In the genomic region with DNA sequence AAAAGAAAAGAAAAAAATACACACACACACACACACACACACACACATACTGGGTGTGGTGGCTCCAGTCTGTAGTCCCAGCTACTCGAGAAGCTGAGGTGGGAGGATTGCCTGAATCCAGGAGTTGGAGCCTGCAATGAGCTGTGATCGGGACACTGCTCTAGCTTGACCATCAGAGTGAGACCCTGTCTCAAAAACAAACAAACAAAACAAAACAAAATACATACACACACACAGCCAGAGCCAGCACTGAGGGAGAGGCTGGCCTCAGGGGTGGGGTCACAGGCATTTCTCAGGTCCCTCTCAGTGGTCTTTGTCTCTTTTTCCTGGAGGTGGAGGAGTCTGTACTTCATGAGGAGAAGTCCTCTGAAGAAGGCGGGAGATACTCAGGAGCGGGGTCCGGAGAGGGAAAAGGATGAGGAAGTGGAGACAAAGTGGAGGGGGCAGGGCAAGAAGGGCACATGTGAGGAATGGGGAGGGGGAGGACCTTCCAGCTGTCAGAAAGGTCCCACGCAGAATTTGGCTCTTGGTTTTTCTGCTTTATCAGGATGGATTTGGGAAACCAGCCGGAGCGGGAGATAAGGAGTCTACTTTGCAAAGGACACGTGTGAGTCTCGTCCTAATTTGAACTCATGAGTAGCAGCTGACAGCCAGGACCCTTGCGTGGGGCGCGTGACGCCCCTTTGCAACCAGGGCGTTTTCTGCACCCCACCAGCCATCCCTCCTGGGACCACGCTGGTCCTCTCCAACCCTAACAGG, we compare ENCODE assay signal across 2 cellular contexts.
TF ChIP-seq lines count a peak whose summit lies in the region.

No MANE protein-coding gene starts in this region.

TF ChIP-seq in IMR-90, 13 proteins besides CTCF, POLR2A, EP300 and RAD21:
- TF ChIP-seq, protein P1, sequence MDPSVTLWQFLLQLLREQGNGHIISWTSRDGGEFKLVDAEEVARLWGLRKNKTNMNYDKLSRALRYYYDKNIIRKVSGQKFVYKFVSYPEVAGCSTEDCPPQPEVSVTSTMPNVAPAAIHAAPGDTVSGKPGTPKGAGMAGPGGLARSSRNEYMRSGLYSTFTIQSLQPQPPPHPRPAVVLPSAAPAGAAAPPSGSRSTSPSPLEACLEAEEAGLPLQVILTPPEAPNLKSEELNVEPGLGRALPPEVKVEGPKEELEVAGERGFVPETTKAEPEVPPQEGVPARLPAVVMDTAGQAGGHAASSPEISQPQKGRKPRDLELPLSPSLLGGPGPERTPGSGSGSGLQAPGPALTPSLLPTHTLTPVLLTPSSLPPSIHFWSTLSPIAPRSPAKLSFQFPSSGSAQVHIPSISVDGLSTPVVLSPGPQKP (IDR thresholded peaks at IDR 0.05; ENCODE audit: borderline replicate concordance, low read depth, low read length), result no peak
- TF ChIP-seq SMC3 (IDR thresholded peaks at IDR 0.05; ENCODE audit: low read depth, low read length) (no peak), MAZ (IDR thresholded peaks at IDR 0.05; ENCODE audit: borderline replicate concordance, low read depth, low read length) (no peak), FOS (IDR thresholded peaks at IDR 0.05; ENCODE audit: low read depth, low read length) (no peak), CEBPB (IDR thresholded peaks at IDR 0.05; ENCODE audit: low read depth, low read length) (no peak), RCOR1 (IDR thresholded peaks at IDR 0.05; ENCODE audit: insufficient replicate concordance, low read length) (no peak), MAFK (IDR thresholded peaks at IDR 0.05; ENCODE audit: low read depth, low read length) (no peak), CHD1 (IDR thresholded peaks at IDR 0.05; ENCODE audit: low read depth, low read length) (no peak), MXI1 (IDR thresholded peaks at IDR 0.05; ENCODE audit: borderline replicate concordance, low read depth, low read length) (no peak), BHLHE40 (IDR thresholded peaks at IDR 0.05; ENCODE audit: low read depth, low read length) (no peak), RFX5 (IDR thresholded peaks at IDR 0.05; ENCODE audit: low read depth, low read length) (no peak), NFE2L2 (IDR thresholded peaks at IDR 0.05; ENCODE audit: low read depth, low read length) (no peak)
- TF ChIP-seq, protein P2, sequence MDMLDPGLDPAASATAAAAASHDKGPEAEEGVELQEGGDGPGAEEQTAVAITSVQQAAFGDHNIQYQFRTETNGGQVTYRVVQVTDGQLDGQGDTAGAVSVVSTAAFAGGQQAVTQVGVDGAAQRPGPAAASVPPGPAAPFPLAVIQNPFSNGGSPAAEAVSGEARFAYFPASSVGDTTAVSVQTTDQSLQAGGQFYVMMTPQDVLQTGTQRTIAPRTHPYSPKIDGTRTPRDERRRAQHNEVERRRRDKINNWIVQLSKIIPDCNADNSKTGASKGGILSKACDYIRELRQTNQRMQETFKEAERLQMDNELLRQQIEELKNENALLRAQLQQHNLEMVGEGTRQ (IDR thresholded peaks at IDR 0.05; ENCODE audit: low read depth, low read length), result no peak

TF ChIP-seq in K562, 482 proteins besides CTCF, POLR2A, EP300 and RAD21 (continues in another document):
- peak; percentile 83 to 92 for TF ChIP-seq MNT (conservative IDR thresholded peaks at IDR 0.05)
- TF ChIP-seq RBFOX2 (IDR thresholded peaks at IDR 0.05; ENCODE audit: low read depth, low read length), result no peak
- no peak for TF ChIP-seq PHF21A (IDR thresholded peaks at IDR 0.05; ENCODE audit: borderline replicate concordance, low read depth)
- TF ChIP-seq FOXJ2 (tag; IDR thresholded peaks at IDR 0.05), result no peak
- TF ChIP-seq YY1 (IDR thresholded peaks at IDR 0.05; ENCODE audit: borderline replicate concordance in 1 of 3, control insufficient read depth in 1 of 3, extremely low read depth in 1 of 3, insufficient read depth in 3 of 3, insufficient read length in 1 of 3, insufficient replicate concordance in 2 of 3, low read depth in 1 of 3, low read length in 2 of 3), result no peak
- TF ChIP-seq ZNF24 (IDR thresholded peaks at IDR 0.05), result no peak
- TF ChIP-seq PPARD (CRISPR knock-in tag; IDR thresholded peaks at IDR 0.05), result no peak
- 0 out of 2 replicates have a peak, but pooled peaks have one; percentile 57 for TF ChIP-seq GATAD2A (IDR thresholded peaks at IDR 0.05)
- no peak for TF ChIP-seq ZNF766 (CRISPR knock-in tag; conservative IDR thresholded peaks at IDR 0.05)
- TF ChIP-seq, protein P3, sequence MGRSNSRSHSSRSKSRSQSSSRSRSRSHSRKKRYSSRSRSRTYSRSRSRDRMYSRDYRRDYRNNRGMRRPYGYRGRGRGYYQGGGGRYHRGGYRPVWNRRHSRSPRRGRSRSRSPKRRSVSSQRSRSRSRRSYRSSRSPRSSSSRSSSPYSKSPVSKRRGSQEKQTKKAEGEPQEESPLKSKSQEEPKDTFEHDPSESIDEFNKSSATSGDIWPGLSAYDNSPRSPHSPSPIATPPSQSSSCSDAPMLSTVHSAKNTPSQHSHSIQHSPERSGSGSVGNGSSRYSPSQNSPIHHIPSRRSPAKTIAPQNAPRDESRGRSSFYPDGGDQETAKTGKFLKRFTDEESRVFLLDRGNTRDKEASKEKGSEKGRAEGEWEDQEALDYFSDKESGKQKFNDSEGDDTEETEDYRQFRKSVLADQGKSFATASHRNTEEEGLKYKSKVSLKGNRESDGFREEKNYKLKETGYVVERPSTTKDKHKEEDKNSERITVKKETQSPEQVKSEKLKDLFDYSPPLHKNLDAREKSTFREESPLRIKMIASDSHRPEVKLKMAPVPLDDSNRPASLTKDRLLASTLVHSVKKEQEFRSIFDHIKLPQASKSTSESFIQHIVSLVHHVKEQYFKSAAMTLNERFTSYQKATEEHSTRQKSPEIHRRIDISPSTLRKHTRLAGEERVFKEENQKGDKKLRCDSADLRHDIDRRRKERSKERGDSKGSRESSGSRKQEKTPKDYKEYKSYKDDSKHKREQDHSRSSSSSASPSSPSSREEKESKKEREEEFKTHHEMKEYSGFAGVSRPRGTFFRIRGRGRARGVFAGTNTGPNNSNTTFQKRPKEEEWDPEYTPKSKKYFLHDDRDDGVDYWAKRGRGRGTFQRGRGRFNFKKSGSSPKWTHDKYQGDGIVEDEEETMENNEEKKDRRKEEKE (IDR thresholded peaks at IDR 0.05; ENCODE audit: borderline replicate concordance in 1 of 2, control insufficient read depth in 1 of 2, low read depth in 2 of 2, low read length in 1 of 2), result no peak
- TF ChIP-seq PTBP1 (IDR thresholded peaks at IDR 0.05; ENCODE audit: low read depth, low read length), result no peak
- TF ChIP-seq, protein P4, sequence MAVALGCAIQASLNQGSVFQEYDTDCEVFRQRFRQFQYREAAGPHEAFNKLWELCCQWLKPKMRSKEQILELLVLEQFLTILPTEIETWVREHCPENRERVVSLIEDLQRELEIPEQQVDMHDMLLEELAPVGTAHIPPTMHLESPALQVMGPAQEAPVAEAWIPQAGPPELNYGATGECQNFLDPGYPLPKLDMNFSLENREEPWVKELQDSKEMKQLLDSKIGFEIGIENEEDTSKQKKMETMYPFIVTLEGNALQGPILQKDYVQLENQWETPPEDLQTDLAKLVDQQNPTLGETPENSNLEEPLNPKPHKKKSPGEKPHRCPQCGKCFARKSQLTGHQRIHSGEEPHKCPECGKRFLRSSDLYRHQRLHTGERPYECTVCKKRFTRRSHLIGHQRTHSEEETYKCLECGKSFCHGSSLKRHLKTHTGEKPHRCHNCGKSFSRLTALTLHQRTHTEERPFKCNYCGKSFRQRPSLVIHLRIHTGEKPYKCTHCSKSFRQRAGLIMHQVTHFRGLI (CRISPR knock-in tag; IDR thresholded peaks at IDR 0.05), result no peak
- TF ChIP-seq ZFP1 (CRISPR knock-in tag; IDR thresholded peaks at IDR 0.05), result no peak
- TF ChIP-seq TAL1 (IDR thresholded peaks at IDR 0.05), result peak; percentile 69
- TF ChIP-seq, protein P5, sequence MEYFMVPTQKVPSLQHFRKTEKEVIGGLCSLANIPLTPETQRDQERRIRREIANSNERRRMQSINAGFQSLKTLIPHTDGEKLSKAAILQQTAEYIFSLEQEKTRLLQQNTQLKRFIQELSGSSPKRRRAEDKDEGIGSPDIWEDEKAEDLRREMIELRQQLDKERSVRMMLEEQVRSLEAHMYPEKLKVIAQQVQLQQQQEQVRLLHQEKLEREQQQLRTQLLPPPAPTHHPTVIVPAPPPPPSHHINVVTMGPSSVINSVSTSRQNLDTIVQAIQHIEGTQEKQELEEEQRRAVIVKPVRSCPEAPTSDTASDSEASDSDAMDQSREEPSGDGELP (CRISPR knock-in tag; IDR thresholded peaks at IDR 0.05; ENCODE audit: borderline replicate concordance), result peak; percentile 68; the same call in 1 of the 2 replicates
- TF ChIP-seq, protein P6, sequence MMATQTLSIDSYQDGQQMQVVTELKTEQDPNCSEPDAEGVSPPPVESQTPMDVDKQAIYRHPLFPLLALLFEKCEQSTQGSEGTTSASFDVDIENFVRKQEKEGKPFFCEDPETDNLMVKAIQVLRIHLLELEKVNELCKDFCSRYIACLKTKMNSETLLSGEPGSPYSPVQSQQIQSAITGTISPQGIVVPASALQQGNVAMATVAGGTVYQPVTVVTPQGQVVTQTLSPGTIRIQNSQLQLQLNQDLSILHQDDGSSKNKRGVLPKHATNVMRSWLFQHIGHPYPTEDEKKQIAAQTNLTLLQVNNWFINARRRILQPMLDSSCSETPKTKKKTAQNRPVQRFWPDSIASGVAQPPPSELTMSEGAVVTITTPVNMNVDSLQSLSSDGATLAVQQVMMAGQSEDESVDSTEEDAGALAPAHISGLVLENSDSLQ (IDR thresholded peaks at IDR 0.05), result peak; percentile 50; the same call in 1 of the 2 replicates
- no peak for TF ChIP-seq KDM5B (IDR thresholded peaks at IDR 0.05; ENCODE audit: insufficient replicate concordance, low read depth, low read length)
- no peak for TF ChIP-seq ZNF23 (CRISPR knock-in tag; IDR thresholded peaks at IDR 0.05)
- TF ChIP-seq HNRNPL (IDR thresholded peaks at IDR 0.05; ENCODE audit: low read depth, low read length), result no peak
- TF ChIP-seq ZNF707 (CRISPR knock-in tag; conservative IDR thresholded peaks at IDR 0.05), result no peak
- TF ChIP-seq SMARCE1 (IDR thresholded peaks at IDR 0.05), result peak; percentile 73
- TF ChIP-seq, protein P7, sequence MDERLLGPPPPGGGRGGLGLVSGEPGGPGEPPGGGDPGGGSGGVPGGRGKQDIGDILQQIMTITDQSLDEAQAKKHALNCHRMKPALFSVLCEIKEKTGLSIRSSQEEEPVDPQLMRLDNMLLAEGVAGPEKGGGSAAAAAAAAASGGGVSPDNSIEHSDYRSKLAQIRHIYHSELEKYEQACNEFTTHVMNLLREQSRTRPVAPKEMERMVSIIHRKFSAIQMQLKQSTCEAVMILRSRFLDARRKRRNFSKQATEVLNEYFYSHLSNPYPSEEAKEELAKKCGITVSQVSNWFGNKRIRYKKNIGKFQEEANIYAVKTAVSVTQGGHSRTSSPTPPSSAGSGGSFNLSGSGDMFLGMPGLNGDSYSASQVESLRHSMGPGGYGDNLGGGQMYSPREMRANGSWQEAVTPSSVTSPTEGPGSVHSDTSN (CRISPR knock-in tag; IDR thresholded peaks at IDR 0.05; ENCODE audit: low read depth), result no peak
- TF ChIP-seq, protein P7 (tag; conservative IDR thresholded peaks at IDR 0.05; ENCODE audit: low read depth), result no peak
- peak in 1 of 2 experiments; percentile 80; a peak in 2 of 4 replicates for TF ChIP-seq HDAC1 (IDR thresholded peaks at IDR 0.05)
- no peak for TF ChIP-seq HEY1 (CRISPR knock-in tag; IDR thresholded peaks at IDR 0.05; ENCODE audit: borderline replicate concordance)
- TF ChIP-seq, protein P8, sequence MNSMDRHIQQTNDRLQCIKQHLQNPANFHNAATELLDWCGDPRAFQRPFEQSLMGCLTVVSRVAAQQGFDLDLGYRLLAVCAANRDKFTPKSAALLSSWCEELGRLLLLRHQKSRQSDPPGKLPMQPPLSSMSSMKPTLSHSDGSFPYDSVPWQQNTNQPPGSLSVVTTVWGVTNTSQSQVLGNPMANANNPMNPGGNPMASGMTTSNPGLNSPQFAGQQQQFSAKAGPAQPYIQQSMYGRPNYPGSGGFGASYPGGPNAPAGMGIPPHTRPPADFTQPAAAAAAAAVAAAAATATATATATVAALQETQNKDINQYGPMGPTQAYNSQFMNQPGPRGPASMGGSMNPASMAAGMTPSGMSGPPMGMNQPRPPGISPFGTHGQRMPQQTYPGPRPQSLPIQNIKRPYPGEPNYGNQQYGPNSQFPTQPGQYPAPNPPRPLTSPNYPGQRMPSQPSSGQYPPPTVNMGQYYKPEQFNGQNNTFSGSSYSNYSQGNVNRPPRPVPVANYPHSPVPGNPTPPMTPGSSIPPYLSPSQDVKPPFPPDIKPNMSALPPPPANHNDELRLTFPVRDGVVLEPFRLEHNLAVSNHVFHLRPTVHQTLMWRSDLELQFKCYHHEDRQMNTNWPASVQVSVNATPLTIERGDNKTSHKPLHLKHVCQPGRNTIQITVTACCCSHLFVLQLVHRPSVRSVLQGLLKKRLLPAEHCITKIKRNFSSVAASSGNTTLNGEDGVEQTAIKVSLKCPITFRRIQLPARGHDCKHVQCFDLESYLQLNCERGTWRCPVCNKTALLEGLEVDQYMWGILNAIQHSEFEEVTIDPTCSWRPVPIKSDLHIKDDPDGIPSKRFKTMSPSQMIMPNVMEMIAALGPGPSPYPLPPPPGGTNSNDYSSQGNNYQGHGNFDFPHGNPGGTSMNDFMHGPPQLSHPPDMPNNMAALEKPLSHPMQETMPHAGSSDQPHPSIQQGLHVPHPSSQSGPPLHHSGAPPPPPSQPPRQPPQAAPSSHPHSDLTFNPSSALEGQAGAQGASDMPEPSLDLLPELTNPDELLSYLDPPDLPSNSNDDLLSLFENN (IDR thresholded peaks at IDR 0.05; ENCODE audit: low read depth in 2 of 2, low read length in 2 of 2), result 0 out of 4 replicates have a peak, but pooled peaks of 1 of the 2 experiments have one; percentile 28
- TF ChIP-seq ZBTB1 (CRISPR knock-in tag; IDR thresholded peaks at IDR 0.05; ENCODE audit: borderline replicate concordance, low read depth), result no peak
- 0 out of 2 replicates have a peak, but pooled peaks have one; percentile 11 for TF ChIP-seq NR2F6 (CRISPR knock-in tag; IDR thresholded peaks at IDR 0.05)
- no peak for TF ChIP-seq ATF1 (CRISPR knock-in tag; IDR thresholded peaks at IDR 0.05)
- peak; percentile 36; the same call in 1 of the 2 replicates for TF ChIP-seq ATF1 (tag; IDR thresholded peaks at IDR 0.05)
- TF ChIP-seq TEAD4 (IDR thresholded peaks at IDR 0.05; ENCODE audit: low read length), result peak; percentile 78; the same call in 1 of the 2 replicates
- no peak for TF ChIP-seq TEAD4 (CRISPR knock-in tag; IDR thresholded peaks at IDR 0.05; ENCODE audit: borderline replicate concordance)
- TF ChIP-seq CREM (IDR thresholded peaks at IDR 0.05; ENCODE audit: low read depth), result 0 out of 2 replicates have a peak, but pooled peaks have one; percentile 33
